Comparison of ENCODE assay signal across 1 cellular context in genomic region chr18:12253027-12253426, GRCh38.
TF ChIP-seq lines count a peak whose summit lies in the region.

No MANE protein-coding gene starts in this region.

TF ChIP-seq in GM23338, 12 proteins besides CTCF, POLR2A, EP300 and RAD21 (continued from another document):
- TF ChIP-seq ZNF462 (CRISPR knock-in tag; IDR thresholded peaks at IDR 0.05) = no peak
- TF ChIP-seq NANOG (IDR thresholded peaks at IDR 0.05; ENCODE audit: borderline replicate concordance) = no peak
- no peak for TF ChIP-seq EZH2 (IDR thresholded peaks at IDR 0.05; ENCODE audit: low read depth, unreplicated experiment)
- no peak for TF ChIP-seq ZNF331 (CRISPR knock-in tag; IDR thresholded peaks at IDR 0.05; ENCODE audit: low read depth)
